10 cellular contexts compared by ENCODE assay signal in genomic region chr20:44191640-44192039, GRCh38. TPM values are rescaled to one million over a fixed set of nuclear protein-coding genes. Genes with fewer than 3 reads are reported as not detected.
"Had no signal": no experiment of that assay in that cellular context is flagged by ENCODE, and none has a peak within 500 bp of the region (broad histone marks: within the 10 kb centered on the region; RNA-seq: fewer than 3 reads in every experiment).

No MANE protein-coding gene starts in this region.

RNA-seq across cellular contexts. Expression of gene JPH2, which starts 4.7 kb away (rescaled TPM):
- total RNA-seq: lung microvascular endothelial cell had no signal

RNA-seq across cellular contexts. Expression of gene GDAP1L1, which starts 55.5 kb away (rescaled TPM):
- total RNA-seq: dermis blood vessel endothelial cell, esophagus mucosa, esophagus squamous epithelium, gastrocnemius medialis, glomerular endothelial cell, kidney epithelial cell, left lung, lower lobe of right lung, lung microvascular endothelial cell, mesenteric fat pad had no signal
